Comparison of ENCODE assay signal across 1 cellular context in the genomic region with DNA sequence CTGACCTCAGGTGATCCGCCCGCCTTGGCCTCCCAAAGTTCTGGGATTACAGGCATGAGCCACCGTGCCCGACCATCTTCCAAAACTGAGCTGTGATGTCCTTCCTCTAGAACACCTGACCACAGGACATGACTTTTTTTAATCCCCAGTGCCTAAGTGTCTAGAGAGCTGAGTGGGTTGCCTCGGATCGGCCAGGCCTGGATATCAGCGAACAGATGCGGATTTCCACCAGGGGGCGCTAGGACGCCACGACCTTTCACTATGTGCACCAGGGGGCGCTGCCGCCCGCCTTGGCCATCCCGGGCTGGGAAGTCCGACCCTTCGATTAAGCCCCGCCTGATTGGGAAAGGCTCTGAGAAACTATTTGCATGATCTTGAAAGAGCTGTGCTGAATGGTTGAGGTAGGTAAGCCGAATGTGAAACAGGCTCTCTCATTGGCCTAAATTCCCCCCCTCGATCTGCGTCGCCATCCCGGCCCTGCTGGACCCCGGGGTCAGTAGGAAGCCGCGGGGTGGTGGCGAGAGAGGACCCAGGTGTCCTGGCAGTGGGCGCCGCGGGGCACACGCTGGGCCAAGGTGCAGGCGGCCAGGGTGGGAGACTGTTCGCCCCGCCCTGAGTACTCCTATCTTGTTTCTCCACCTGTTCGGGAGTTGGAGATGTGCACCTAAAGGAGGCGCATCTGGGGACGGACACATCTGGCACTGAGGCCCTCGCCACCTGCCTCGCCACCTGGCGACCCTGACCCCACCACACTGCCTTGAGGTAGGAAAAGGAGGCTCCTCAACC.
A peak's percentile ranks its signal among the peaks of the same experiment; 100 is the strongest.
TF ChIP-seq lines count a peak whose summit lies in the region.

A gene with protein sequence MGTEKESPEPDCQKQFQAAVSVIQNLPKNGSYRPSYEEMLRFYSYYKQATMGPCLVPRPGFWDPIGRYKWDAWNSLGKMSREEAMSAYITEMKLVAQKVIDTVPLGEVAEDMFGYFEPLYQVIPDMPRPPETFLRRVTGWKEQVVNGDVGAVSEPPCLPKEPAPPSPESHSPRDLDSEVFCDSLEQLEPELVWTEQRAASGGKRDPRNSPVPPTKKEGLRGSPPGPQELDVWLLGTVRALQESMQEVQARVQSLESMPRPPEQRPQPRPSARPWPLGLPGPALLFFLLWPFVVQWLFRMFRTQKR (plus strand): TSS at position 496 of the 786 bp plus-strand sequence. CDS start 458 bp downstream, outside the sequence.

TF ChIP-seq in SK-N-SH, 30 proteins besides CTCF, POLR2A, EP300 and RAD21 (continued from another document):
- TF ChIP-seq, protein P1, sequence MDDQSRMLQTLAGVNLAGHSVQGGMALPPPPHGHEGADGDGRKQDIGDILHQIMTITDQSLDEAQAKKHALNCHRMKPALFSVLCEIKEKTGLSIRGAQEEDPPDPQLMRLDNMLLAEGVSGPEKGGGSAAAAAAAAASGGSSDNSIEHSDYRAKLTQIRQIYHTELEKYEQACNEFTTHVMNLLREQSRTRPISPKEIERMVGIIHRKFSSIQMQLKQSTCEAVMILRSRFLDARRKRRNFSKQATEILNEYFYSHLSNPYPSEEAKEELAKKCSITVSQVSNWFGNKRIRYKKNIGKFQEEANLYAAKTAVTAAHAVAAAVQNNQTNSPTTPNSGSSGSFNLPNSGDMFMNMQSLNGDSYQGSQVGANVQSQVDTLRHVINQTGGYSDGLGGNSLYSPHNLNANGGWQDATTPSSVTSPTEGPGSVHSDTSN (IDR thresholded peaks at IDR 0.05), result no peak
- TF ChIP-seq MEF2A (IDR thresholded peaks at IDR 0.05; ENCODE audit: borderline replicate concordance, low read depth) (no peak), SIN3A (IDR thresholded peaks at IDR 0.05; ENCODE audit: borderline replicate concordance, low read depth, low read length) (peak; percentile 31; the same call in 1 of the 2 replicates), NFIC (IDR thresholded peaks at IDR 0.05; ENCODE audit: borderline replicate concordance) (no peak; the same call in 1 of the 2 replicates), EZH2phosphoT487 (IDR thresholded peaks at IDR 0.05; ENCODE audit: borderline replicate concordance, low read depth) (no peak), TCF12 (IDR thresholded peaks at IDR 0.05) (no peak), GABPA (IDR thresholded peaks at IDR 0.05; ENCODE audit: low read depth) (no peak), POLR2AphosphoS5 (IDR thresholded peaks at IDR 0.05; ENCODE audit: low read depth, low read length) (peak; percentile 52; the same call in 1 of the 2 replicates)
- TF ChIP-seq, protein P2, sequence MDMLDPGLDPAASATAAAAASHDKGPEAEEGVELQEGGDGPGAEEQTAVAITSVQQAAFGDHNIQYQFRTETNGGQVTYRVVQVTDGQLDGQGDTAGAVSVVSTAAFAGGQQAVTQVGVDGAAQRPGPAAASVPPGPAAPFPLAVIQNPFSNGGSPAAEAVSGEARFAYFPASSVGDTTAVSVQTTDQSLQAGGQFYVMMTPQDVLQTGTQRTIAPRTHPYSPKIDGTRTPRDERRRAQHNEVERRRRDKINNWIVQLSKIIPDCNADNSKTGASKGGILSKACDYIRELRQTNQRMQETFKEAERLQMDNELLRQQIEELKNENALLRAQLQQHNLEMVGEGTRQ (IDR thresholded peaks at IDR 0.05; ENCODE audit: borderline replicate concordance, low read depth, low read length), result no peak
- TF ChIP-seq, protein P3, sequence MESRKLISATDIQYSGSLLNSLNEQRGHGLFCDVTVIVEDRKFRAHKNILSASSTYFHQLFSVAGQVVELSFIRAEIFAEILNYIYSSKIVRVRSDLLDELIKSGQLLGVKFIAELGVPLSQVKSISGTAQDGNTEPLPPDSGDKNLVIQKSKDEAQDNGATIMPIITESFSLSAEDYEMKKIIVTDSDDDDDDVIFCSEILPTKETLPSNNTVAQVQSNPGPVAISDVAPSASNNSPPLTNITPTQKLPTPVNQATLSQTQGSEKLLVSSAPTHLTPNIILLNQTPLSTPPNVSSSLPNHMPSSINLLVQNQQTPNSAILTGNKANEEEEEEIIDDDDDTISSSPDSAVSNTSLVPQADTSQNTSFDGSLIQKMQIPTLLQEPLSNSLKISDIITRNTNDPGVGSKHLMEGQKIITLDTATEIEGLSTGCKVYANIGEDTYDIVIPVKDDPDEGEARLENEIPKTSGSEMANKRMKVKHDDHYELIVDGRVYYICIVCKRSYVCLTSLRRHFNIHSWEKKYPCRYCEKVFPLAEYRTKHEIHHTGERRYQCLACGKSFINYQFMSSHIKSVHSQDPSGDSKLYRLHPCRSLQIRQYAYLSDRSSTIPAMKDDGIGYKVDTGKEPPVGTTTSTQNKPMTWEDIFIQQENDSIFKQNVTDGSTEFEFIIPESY (IDR thresholded peaks at IDR 0.05; ENCODE audit: borderline replicate concordance, low read depth), result no peak
- TF ChIP-seq, protein P4, sequence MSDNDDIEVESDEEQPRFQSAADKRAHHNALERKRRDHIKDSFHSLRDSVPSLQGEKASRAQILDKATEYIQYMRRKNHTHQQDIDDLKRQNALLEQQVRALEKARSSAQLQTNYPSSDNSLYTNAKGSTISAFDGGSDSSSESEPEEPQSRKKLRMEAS (IDR thresholded peaks at IDR 0.05; ENCODE audit: low read depth), result peak; percentile 37; the same call in 1 of the 2 replicates
